Comparison of ENCODE assay signal across 29 cellular contexts in the genomic region with DNA sequence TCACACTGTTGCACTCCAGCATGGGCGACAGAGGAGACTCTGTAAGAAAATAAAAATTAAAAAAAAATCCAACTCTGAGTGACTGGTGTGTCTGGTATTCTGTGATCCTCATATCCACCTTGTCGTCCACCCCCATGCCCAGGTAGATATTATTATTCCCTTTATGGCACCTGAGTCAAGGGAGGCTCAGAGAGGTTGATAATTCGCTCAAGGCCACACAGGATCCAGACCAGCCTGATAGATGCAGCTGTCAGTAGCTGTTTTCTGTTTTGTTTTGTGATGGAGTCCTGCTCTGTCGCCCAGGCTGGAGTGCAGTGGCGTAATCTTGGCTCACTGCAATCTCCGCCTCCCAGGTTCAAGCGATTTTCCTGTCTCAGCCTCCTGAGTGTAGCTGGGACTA.
"Had no signal": no experiment of that assay in that cellular context is flagged by ENCODE, and none has a peak within 500 bp of the region (broad histone marks: within the 10 kb centered on the region; RNA-seq: fewer than 3 reads in every experiment).

No MANE protein-coding gene starts in this region.

- H3K4me3 Mint-ChIP-seq: stimulated activated effector memory CD8-positive, alpha-beta T cell treated with anti-CD3 and anti-CD28 coated beads, Interleukin-12 subunit alpha, Interleukin-12 subunit beta, amount 100 ng/mL, for 72 hours; stimulated activated memory B cell treated with anti-CD40 and anti-IgM and Interleukin-4, amounts not matched to agents 10 μg/mL and 1 μg/mL and 100 μg/mL, for 72 hours; stimulated activated naive B cell treated with anti-CD40 and anti-IgM and Interleukin-4, amounts not matched to agents 10 μg/mL and 1 μg/mL and 100 μg/mL, for 72 hours; stimulated activated naive CD8-positive, alpha-beta T cell treated with anti-CD3 and anti-CD28 coated beads, Interleukin-15, amount 100 ng/mL, for 72 hours; stimulated activated naive CD8-positive, alpha-beta T cell treated with anti-CD3 and anti-CD28 coated beads, Interleukin-15, Interleukin-2, amounts not matched to agents 100 ng/mL and 50 ng/mL, for 24 hours; type B pancreatic cell had no signal

- ATAC-seq: stimulated activated effector memory CD8-positive, alpha-beta T cell treated with anti-CD3 and anti-CD28 coated beads, Interleukin-12 subunit alpha, Interleukin-12 subunit beta, amount 100 ng/mL, for 72 hours; stimulated activated memory B cell treated with anti-CD40 and anti-IgM and Interleukin-4, amounts not matched to agents 10 μg/mL and 1 μg/mL and 100 μg/mL, for 72 hours; stimulated activated naive B cell treated with anti-CD40 and anti-IgM and Interleukin-4, amounts not matched to agents 10 μg/mL and 1 μg/mL and 100 μg/mL, for 72 hours; stimulated activated naive CD8-positive, alpha-beta T cell treated with anti-CD3 and anti-CD28 coated beads, Interleukin-15, amount 100 ng/mL, for 72 hours; stimulated activated naive CD8-positive, alpha-beta T cell treated with anti-CD3 and anti-CD28 coated beads, Interleukin-15, Interleukin-2, amounts not matched to agents 100 U/mL and 50 U/mL, for 24 hours had no signal

- H3K9me3 Mint-ChIP-seq: stimulated activated effector memory CD8-positive, alpha-beta T cell treated with anti-CD3 and anti-CD28 coated beads, Interleukin-12 subunit alpha, Interleukin-12 subunit beta, amount 100 ng/mL, for 72 hours; stimulated activated memory B cell treated with anti-CD40 and anti-IgM and Interleukin-4, amounts not matched to agents 10 μg/mL and 1 μg/mL and 100 μg/mL, for 72 hours; stimulated activated naive B cell treated with anti-CD40 and anti-IgM and Interleukin-4, amounts not matched to agents 10 μg/mL and 1 μg/mL and 100 μg/mL, for 72 hours; stimulated activated naive CD8-positive, alpha-beta T cell treated with anti-CD3 and anti-CD28 coated beads, Interleukin-15, amount 100 ng/mL, for 72 hours; stimulated activated naive CD8-positive, alpha-beta T cell treated with anti-CD3 and anti-CD28 coated beads, Interleukin-15, Interleukin-2, amounts not matched to agents 100 ng/mL and 50 ng/mL, for 24 hours; type B pancreatic cell had no signal

- H3K27ac Mint-ChIP-seq: stimulated activated effector memory CD8-positive, alpha-beta T cell treated with anti-CD3 and anti-CD28 coated beads, Interleukin-12 subunit alpha, Interleukin-12 subunit beta, amount 100 ng/mL, for 72 hours; stimulated activated memory B cell treated with anti-CD40 and anti-IgM and Interleukin-4, amounts not matched to agents 10 μg/mL and 1 μg/mL and 100 μg/mL, for 72 hours; stimulated activated naive B cell treated with anti-CD40 and anti-IgM and Interleukin-4, amounts not matched to agents 10 μg/mL and 1 μg/mL and 100 μg/mL, for 72 hours; stimulated activated naive CD8-positive, alpha-beta T cell treated with anti-CD3 and anti-CD28 coated beads, Interleukin-15, amount 100 ng/mL, for 72 hours; stimulated activated naive CD8-positive, alpha-beta T cell treated with anti-CD3 and anti-CD28 coated beads, Interleukin-15, Interleukin-2, amounts not matched to agents 100 ng/mL and 50 ng/mL, for 24 hours; type B pancreatic cell had no signal

- H3K27me3 Mint-ChIP-seq: type B pancreatic cell had no signal

- H3K4me3 ChIP-seq: stomach, suprapubic skin, testis, thoracic aorta, thyroid gland, tibial artery, tibial nerve, transverse colon, upper lobe of left lung, upper lobe of right lung, uterus, vagina had no signal

- DNase-seq: stimulated activated CD4-positive, alpha-beta T cell treated with anti-CD3 and anti-CD28 coated beads, Interleukin-2, amount 100 ng/mL, for 48 hours; stimulated activated CD4-positive, alpha-beta T cell treated with anti-CD3 and anti-CD28 coated beads, Interleukin-4, amount 100 ng/mL, for 1 hour; stimulated activated CD4-positive, alpha-beta T cell treated with anti-CD3 and anti-CD28 coated beads, Interleukin-4, amount 100 ng/mL, for 24 hours; stimulated activated CD4-positive, alpha-beta T cell treated with anti-CD3 and anti-CD28 coated beads, Interleukin-4, amount 100 ng/mL, for 4 hours; stimulated activated CD8-positive, alpha-beta memory T cell treated with anti-CD3 and anti-CD28 coated beads, Interleukin-4, amount 100 ng/mL, for 48 hours; stimulated activated naive B cell treated with anti-CD40 and anti-IgM and Interleukin-4, amounts not matched to agents 10 μg/mL and 1 μg/mL and 100 μg/mL, for 72 hours; stimulated activated naive CD4-positive, alpha-beta T cell; stimulated activated naive CD4-positive, alpha-beta T cell treated with Interleukin-2 at 50 U/mL for 16 hours; stimulated activated naive CD8-positive, alpha-beta T cell treated with anti-CD3 and anti-CD28 coated beads, Interleukin-15, amount 100 ng/mL, for 72 hours; stimulated activated naive CD8-positive, alpha-beta T cell treated with anti-CD3 and anti-CD28 coated beads, Interleukin-15, Interleukin-2, amounts not matched to agents 100 U/mL and 50 U/mL, for 24 hours; stomach; substantia nigra; testis; thyroid gland; tibial artery; transverse colon; trophoblast cell; upper lobe of left lung; upper lobe of right lung; uterus had no signal

- H3K27me3 ChIP-seq: stomach, suprapubic skin, testis, thyroid gland, tibial nerve, transverse colon, upper lobe of left lung, upper lobe of right lung, uterus, vagina had no signal

- H3K36me3 ChIP-seq: stomach, suprapubic skin, thoracic aorta, thyroid gland, tibial artery, tibial nerve, transverse colon, upper lobe of left lung, upper lobe of right lung, uterus, vagina had no signal

- FAIRE-seq: urothelium cell line had no signal

- H3K9me3 ChIP-seq: stomach, suprapubic skin, testis, thoracic aorta, thyroid gland, tibial artery, tibial nerve, transverse colon, upper lobe of left lung, upper lobe of right lung, uterus, vagina had no signal

- H3K4me1 Mint-ChIP-seq: stimulated activated memory B cell treated with anti-CD40 and anti-IgM and Interleukin-4, amounts not matched to agents 10 μg/mL and 1 μg/mL and 100 μg/mL, for 72 hours; stimulated activated naive B cell treated with anti-CD40 and anti-IgM and Interleukin-4, amounts not matched to agents 10 μg/mL and 1 μg/mL and 100 μg/mL, for 72 hours had no signal

- H3K4me1 ChIP-seq: suprapubic skin, testis, thyroid gland, tibial artery, tibial nerve, upper lobe of left lung, upper lobe of right lung, uterus had no signal

- H3K36me3 Mint-ChIP-seq: stimulated activated effector memory CD8-positive, alpha-beta T cell treated with anti-CD3 and anti-CD28 coated beads, Interleukin-12 subunit alpha, Interleukin-12 subunit beta, amount 100 ng/mL, for 72 hours; stimulated activated memory B cell treated with anti-CD40 and anti-IgM and Interleukin-4, amounts not matched to agents 10 μg/mL and 1 μg/mL and 100 μg/mL, for 72 hours; stimulated activated naive B cell treated with anti-CD40 and anti-IgM and Interleukin-4, amounts not matched to agents 10 μg/mL and 1 μg/mL and 100 μg/mL, for 72 hours; type B pancreatic cell had no signal

- H3K27ac ChIP-seq: stomach, suprapubic skin, testis, thoracic aorta, thyroid gland, tibial artery, tibial nerve, transverse colon, upper lobe of left lung, upper lobe of right lung, uterus, vagina had no signal
